Comparison of ENCODE assay signal across 9 cellular contexts in the genomic region with DNA sequence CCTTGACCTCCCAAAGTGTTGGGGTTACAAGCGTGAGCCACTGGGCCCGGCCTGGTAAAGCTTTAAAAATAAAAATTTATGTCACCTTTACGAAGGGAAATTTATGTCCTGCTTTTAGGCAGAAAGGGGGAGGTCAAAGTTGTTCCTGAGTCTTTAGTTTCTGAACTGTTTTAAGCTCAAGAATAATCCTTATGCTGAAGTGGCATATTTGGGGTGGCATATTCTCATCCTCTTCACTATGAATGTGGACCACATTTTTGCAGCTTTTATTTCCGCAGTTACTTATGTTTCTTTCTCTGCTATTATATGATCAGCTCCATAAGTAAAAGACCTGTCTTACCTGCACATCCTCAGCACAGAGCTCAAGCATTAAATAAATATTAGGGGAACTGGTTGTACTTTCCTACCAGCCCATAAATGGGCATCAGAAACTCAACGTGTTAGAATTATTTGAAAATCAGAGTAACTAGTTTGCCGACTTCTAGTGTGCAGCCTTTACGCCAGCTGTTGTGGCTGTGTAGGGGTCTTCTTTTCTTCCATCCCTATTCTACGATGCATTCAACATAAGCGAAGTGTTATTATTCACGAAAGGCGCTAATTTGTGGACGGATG. TPM values are rescaled to one million over a fixed set of nuclear protein-coding genes. Genes with fewer than 3 reads are reported as not detected.
A peak's percentile ranks its signal among the peaks of the same experiment; 100 is the strongest.
DNase-seq lines count a peak whose midpoint lies in the region; ATAC-seq and TF ChIP-seq lines count a peak whose summit lies in the region.
"Had no signal": no experiment of that assay in that cellular context is flagged by ENCODE, and none has a peak within 500 bp of the region (broad histone marks: within the 10 kb centered on the region; RNA-seq: fewer than 3 reads in every experiment).

No MANE protein-coding gene starts in this region.

- H3K27me3 Mint-ChIP-seq in T-helper 2 cell treated with Interferon-gamma antibody and Interleukin-4, amounts not matched to agents 5 μg/mL and 100 μg/mL, for 36 hours (ENCODE audit: low read depth), result peaks cover 29% of the 10 kb centered on the region
- H3K27me3 Mint-ChIP-seq in activated CD8-positive, alpha-beta T cell treated with anti-CD3 and anti-CD28 coated beads, Interleukin-2, amount 10 ng/mL, durations not matched to agents 7 days and 5 days (ENCODE audit: low read depth), result peaks cover 8% of the 10 kb centered on the region

- no peak for ATAC-seq in activated CD8-positive, alpha-beta T cell treated with anti-CD3 and anti-CD28 coated beads, Interleukin-2, amount 10 ng/mL, durations not matched to agents 7 days and 5 days
- no peak for ATAC-seq in GM18498 (IDR thresholded peaks at IDR 0.05; ENCODE audit: unreplicated experiment)

- H3K27ac ChIP-seq in layer of hippocampus (ENCODE audit: low read depth, low read length), result peak overlapping the region; percentile 95
- H3K27ac ChIP-seq in stomach smooth muscle (ENCODE audit: low read length), result peak overlapping the region; percentile 75

- no peak for DNase-seq in T-helper 2 cell treated with Interferon-gamma antibody and Interleukin-4, amounts not matched to agents 5 μg/mL and 100 μg/mL, for 36 hours (ENCODE audit: low spot score)
- DNase-seq in T-helper 2 cell, result no peak
- no peak for DNase-seq in activated CD8-positive, alpha-beta T cell treated with anti-CD3 and anti-CD28 coated beads, Interleukin-2, amount 10 ng/mL, durations not matched to agents 7 days and 5 days
- DNase-seq in activated effector memory CD4-positive, alpha-beta T cell treated with anti-CD3 and anti-CD28 coated beads, Interleukin-2, amount 50 U/mL, for 16 hours, result no peak
- no peak for DNase-seq in GM13977 (ENCODE audit: low spot score)
- DNase-seq: NCI-H510A treated with DMSO at 0.1 percent for 48 hours had no signal

- no peaks in the 10 kb centered on the region for H3K9me3 Mint-ChIP-seq in T-helper 2 cell treated with Interferon-gamma antibody and Interleukin-4, amounts not matched to agents 5 μg/mL and 100 μg/mL, for 36 hours
- no peaks in the 10 kb centered on the region for H3K9me3 Mint-ChIP-seq in activated CD8-positive, alpha-beta T cell treated with anti-CD3 and anti-CD28 coated beads, Interleukin-2, amount 10 ng/mL, durations not matched to agents 7 days and 5 days (ENCODE audit: insufficient read depth)

- no peaks in the 10 kb centered on the region for H3K36me3 ChIP-seq in stomach smooth muscle (ENCODE audit: control insufficient read depth in 2 of 2, insufficient read depth in 2 of 2, low read length in 2 of 2)

- POLR2A ChIA-PET in activated CD8-positive, alpha-beta T cell treated with anti-CD3 and anti-CD28 coated beads, Interleukin-2, amount 10 ng/mL, durations not matched to agents 7 days and 5 days (lab: Charles Lee), result no interaction called here

- H3K27me3 ChIP-seq in layer of hippocampus (ENCODE audit: control insufficient read depth, insufficient read depth, low read length) (no peaks in the 10 kb centered on the region), stomach smooth muscle (ENCODE audit: control insufficient read depth in 1 of 2, insufficient read depth in 2 of 2, low read length in 2 of 2) (no peaks in the 10 kb centered on the region)

- no peak for TF ChIP-seq CTCF in GM13977 (IDR thresholded peaks at IDR 0.05; ENCODE audit: extremely low read depth, insufficient read depth, missing control alignments)

- H3K27ac Mint-ChIP-seq in T-helper 2 cell treated with Interferon-gamma antibody and Interleukin-4, amounts not matched to agents 5 μg/mL and 100 μg/mL, for 36 hours, result no peak overlapping the region
- no peak overlapping the region for H3K27ac Mint-ChIP-seq in activated CD8-positive, alpha-beta T cell treated with anti-CD3 and anti-CD28 coated beads, Interleukin-2, amount 10 ng/mL, durations not matched to agents 7 days and 5 days

- H3K4me3 ChIP-seq in stomach smooth muscle (ENCODE audit: low read length in 2 of 2), result peak overlapping the region; percentile 70 to 90

- CTCF ChIA-PET in activated CD8-positive, alpha-beta T cell treated with anti-CD3 and anti-CD28 coated beads, Interleukin-2, amount 10 ng/mL, durations not matched to agents 7 days and 5 days (lab: Charles Lee), result interaction anchor here (0.8 to 1.1 kb wide), 5 partner anchors 28 to 399 kb away, joined by 3 to 5 read pairs (median 3); no protein-coding TSS in a partner anchor

- H3K4me1 Mint-ChIP-seq in T-helper 2 cell treated with Interferon-gamma antibody and Interleukin-4, amounts not matched to agents 5 μg/mL and 100 μg/mL, for 36 hours (ENCODE audit: low read depth), result peaks cover 7% of the 10 kb centered on the region
- H3K4me1 Mint-ChIP-seq in activated CD8-positive, alpha-beta T cell treated with anti-CD3 and anti-CD28 coated beads, Interleukin-2, amount 10 ng/mL, durations not matched to agents 7 days and 5 days (ENCODE audit: low read depth), result peaks cover 19% of the 10 kb centered on the region

- H3K4me3 Mint-ChIP-seq in T-helper 2 cell treated with Interferon-gamma antibody and Interleukin-4, amounts not matched to agents 5 μg/mL and 100 μg/mL, for 36 hours, result peak overlapping the region; percentile 86
- peak overlapping the region; percentile 80 for H3K4me3 Mint-ChIP-seq in activated CD8-positive, alpha-beta T cell treated with anti-CD3 and anti-CD28 coated beads, Interleukin-2, amount 10 ng/mL, durations not matched to agents 7 days and 5 days

- H3K36me3 Mint-ChIP-seq in T-helper 2 cell treated with Interferon-gamma antibody and Interleukin-4, amounts not matched to agents 5 μg/mL and 100 μg/mL, for 36 hours (ENCODE audit: low read depth), result no peaks in the 10 kb centered on the region
- peaks cover 7% of the 10 kb centered on the region for H3K36me3 Mint-ChIP-seq in activated CD8-positive, alpha-beta T cell treated with anti-CD3 and anti-CD28 coated beads, Interleukin-2, amount 10 ng/mL, durations not matched to agents 7 days and 5 days (ENCODE audit: low read depth)

- peaks cover 9% of the 10 kb centered on the region for H3K4me1 ChIP-seq in stomach smooth muscle (ENCODE audit: control insufficient read depth, insufficient read depth, low read length)

- peak overlapping the region; percentile 72 to 93 for H3K9ac ChIP-seq in stomach smooth muscle (ENCODE audit: low read length in 2 of 2)

- H3K9me3 ChIP-seq in stomach smooth muscle (ENCODE audit: control insufficient read depth in 2 of 2, low read length in 2 of 2), result no peaks in the 10 kb centered on the region

- in situ Hi-C loops in GM13977 (cut with MboI; ENCODE audit: low pct_unique_long_range_greater_than_20kb, low sequenced_read_pairs, unreplicated experiment), result no loop called here

RNA-seq across cellular contexts. Expression of a gene that starts 0.9 kb away (rescaled TPM):
- total RNA-seq in activated CD8-positive, alpha-beta T cell treated with anti-CD3 and anti-CD28 coated beads, Interleukin-2, amount 10 ng/mL, durations not matched to agents 7 days and 5 days, result 1 to 10 TPM; 7.8 to 9.1 TPM
